In the genomic region with DNA sequence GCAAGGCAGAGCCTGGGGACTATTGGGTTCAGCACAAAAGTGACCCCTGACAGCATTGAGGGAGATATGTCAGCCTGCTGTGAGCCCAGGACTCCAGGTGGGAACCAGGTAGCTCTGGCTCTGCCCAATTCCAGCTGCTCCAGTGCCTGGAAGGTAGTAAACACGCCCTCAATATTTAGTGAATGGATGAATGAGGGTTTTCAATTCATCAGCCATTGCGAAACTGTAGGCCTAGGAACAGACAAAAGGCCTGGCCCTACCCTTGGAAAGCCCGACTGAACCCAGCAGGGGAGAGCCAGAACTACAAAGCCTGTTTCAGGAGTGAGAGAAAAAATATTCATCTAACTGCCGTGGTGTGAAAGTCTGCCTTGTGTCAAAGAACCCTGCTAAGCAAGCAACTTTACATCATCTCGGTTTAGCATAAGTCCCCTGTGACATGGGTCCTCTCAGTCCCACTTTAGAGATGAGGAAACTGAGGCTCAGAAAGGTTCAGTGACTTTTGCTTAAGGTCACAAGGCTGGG, we compare ENCODE assay signal across 12 cellular contexts. TPM values are rescaled to one million over a fixed set of nuclear protein-coding genes. Genes with fewer than 3 reads are reported as not detected.
DNase-seq lines count a peak whose midpoint lies in the region; FAIRE-seq and TF ChIP-seq lines count a peak whose summit lies in the region.
"Had no signal": no experiment of that assay in that cellular context is flagged by ENCODE, and none has a peak within 500 bp of the region (broad histone marks: within the 10 kb centered on the region; RNA-seq: fewer than 3 reads in every experiment).

No MANE protein-coding gene starts in this region.

- H3K4me2 ChIP-seq in H1 (ENCODE audit: insufficient read depth in 1 of 2, low read depth in 2 of 2, low read length in 2 of 2), result no peak overlapping the region; a peak in 1 of 4 replicates

- H3K36me3 ChIP-seq in A673 (ENCODE audit: insufficient read depth, low read length, poor library complexity, severe bottlenecking) (no peaks in the 10 kb centered on the region), NT2/D1 (ENCODE audit: insufficient read depth, insufficient read length, low read length) (no peaks in the 10 kb centered on the region), H1 (ENCODE audit: control insufficient read depth in 2 of 4, insufficient read depth in 4 of 4, low read length in 3 of 4) (no peaks in the 10 kb centered on the region), adrenal gland (replicated peaks in 1 of 2) (no peaks in the 10 kb centered on the region)

- H3K23me2 ChIP-seq in H1 (ENCODE audit: low read depth, low read length), result no peaks in the 10 kb centered on the region

- H3K9ac ChIP-seq in NT2/D1 (ENCODE audit: insufficient read length, low read depth) (peak overlapping the region; percentile 16), H1 (replicated peaks in 1 of 4; ENCODE audit: extremely low read depth in 1 of 4, low read depth in 3 of 4, low read length in 3 of 4) (no peak overlapping the region)

- H3K4me3 ChIP-seq in A673 (ENCODE audit: low read depth, low read length, poor library complexity, severe bottlenecking) (no peak overlapping the region), NT2/D1 (ENCODE audit: insufficient read length, low read depth) (no peak overlapping the region), H1 (ENCODE audit: extremely low read depth in 1 of 4, insufficient read depth in 2 of 4, low read depth in 3 of 4, low read length in 4 of 4) (no peak overlapping the region), adrenal gland (no peak overlapping the region)

- TF ChIP-seq EP300 in H1 (IDR thresholded peaks at IDR 0.05; ENCODE audit: borderline replicate concordance in 1 of 2, low read depth in 2 of 2, low read length in 2 of 2), result no peak

- BruUV-seq in A673 (replicated peaks; lab: Mats Ljungman, UMichigan), result no TSS peak

- DNase-seq in A673 (ENCODE audit: low spot score) (peak; percentile 88), GM18507 (ENCODE audit: extremely low spot score, insufficient read length, low read depth) (no peak), NT2/D1 (ENCODE audit: low read depth, low spot score) (no peak), H1 (ENCODE audit: low read depth in 1 of 2, low spot score in 2 of 2) (no peak), globus pallidus (ENCODE audit: low spot score) (no peak), SHP77 (lab: John Stamatoyannopoulos, UW) (no peak), GDM1 (lab: John Stamatoyannopoulos, UW) (no peak), adrenal gland (no peak)
- DNase-seq: aorta had no signal

- peak; percentile 24 for FAIRE-seq in GM18507 (lab: Jason Lieb, UNC)
- peak; percentile 24 for FAIRE-seq in H1 (lab: Jason Lieb, UNC)

- POLR2A ChIA-PET in A673 (lab: Charles Lee; ENCODE audit: low non-redundant PET), result no interaction called here
- POLR2A ChIA-PET in H1 (lab: Charles Lee; ENCODE audit: partially characterized antibody), result interaction anchor here (1.4 to 6.0 kb wide), 5 partner anchors 9 to 48 kb away, joined by 3 to 82 read pairs (median 9); a partner anchor contains a TSS

- no peak overlapping the region for H3K18ac ChIP-seq in H1 (ENCODE audit: extremely low read depth, low read length)

- H4K91ac ChIP-seq in H1 (replicated peaks; ENCODE audit: insufficient read length, low read length), result no peak overlapping the region

- TF ChIP-seq CTCF in A673 (conservative IDR thresholded peaks at IDR 0.05; ENCODE audit: low read depth, low read length) (no peak), H1 (IDR thresholded peaks at IDR 0.05; ENCODE audit: control extremely low read depth in 1 of 3, insufficient read depth in 1 of 3, low read depth in 1 of 3, low read length in 3 of 3) (no peak), adrenal gland (IDR thresholded peaks at IDR 0.05) (no peak)

- no peaks in the 10 kb centered on the region for H3K27me3 ChIP-seq in A673 (replicated peaks; ENCODE audit: insufficient read depth, low read depth, low read length, poor library complexity)
- H3K27me3 ChIP-seq in NT2/D1 (ENCODE audit: insufficient read depth, insufficient read length), result peaks cover 5% of the 10 kb centered on the region
- H3K27me3 ChIP-seq in H1 (replicated peaks in 1 of 4; ENCODE audit: control insufficient read depth in 3 of 4, extremely low read depth in 1 of 4, insufficient read depth in 3 of 4, low read length in 3 of 4), result no peaks in the 10 kb centered on the region
- H3K27me3 ChIP-seq in adrenal gland, result no peaks in the 10 kb centered on the region

- no peak overlapping the region for H2BK20ac ChIP-seq in H1 (ENCODE audit: low read length)

- no peaks in the 10 kb centered on the region for H3K79me1 ChIP-seq in H1 (ENCODE audit: low read depth, low read length)

- no peak overlapping the region for H2AFZ ChIP-seq in H1 (ENCODE audit: low read length)

- no peaks in the 10 kb centered on the region for H3K79me2 ChIP-seq in H1 (ENCODE audit: control insufficient read depth in 1 of 2, insufficient read depth in 2 of 2, low read length in 2 of 2)

- H3K4ac ChIP-seq in H1 (replicated peaks; ENCODE audit: insufficient read length, low read depth, low read length), result no peak overlapping the region

- intact Hi-C loops in A673 (cut with micrococcal nuclease; ENCODE audit: unreplicated experiment), result loop anchor here (5.0 to 10.0 kb wide), 3 partner anchors 64 to 431 kb away; a partner anchor contains a TSS
- intact Hi-C loops in adrenal gland (cut with DNase I), result loop anchor here (5.0 kb wide), 2 partner anchors 64 to 179 kb away; no protein-coding TSS in a partner anchor

- H3K23ac ChIP-seq in H1 (ENCODE audit: insufficient read length), result no peak overlapping the region

- no peak overlapping the region for H2AK5ac ChIP-seq in H1 (ENCODE audit: low read depth, low read length)

- H2BK5ac ChIP-seq in H1 (ENCODE audit: low read depth, low read length), result no peak overlapping the region

- no peaks in the 10 kb centered on the region for H3K9me3 ChIP-seq in A673 (ENCODE audit: low read depth, low read length, poor library complexity, severe bottlenecking)
- no peaks in the 10 kb centered on the region for H3K9me3 ChIP-seq in NT2/D1 (ENCODE audit: insufficient read depth, low read length)
- no peaks in the 10 kb centered on the region for H3K9me3 ChIP-seq in H1 (ENCODE audit: insufficient read depth in 2 of 2, low read depth in 1 of 2, low read length in 1 of 2)
- H3K9me3 ChIP-seq in adrenal gland (replicated peaks in 1 of 3), result no peaks in the 10 kb centered on the region

- no peak overlapping the region for H2BK15ac ChIP-seq in H1 (ENCODE audit: low read length)

- H4K20me1 ChIP-seq in H1 (replicated peaks in 1 of 2; ENCODE audit: control insufficient read depth in 1 of 2, insufficient read depth in 2 of 2, low read length in 2 of 2), result peaks cover 0 to 2% of the 10 kb centered on the region in 2 experiments

- no peak for TF ChIP-seq RAD21 in H1 (IDR thresholded peaks at IDR 0.05 in 1 of 2, conservative IDR thresholded peaks at IDR 0.05 in 1 of 2; ENCODE audit: low read depth in 2 of 2, low read length in 2 of 2)

- H3K27ac ChIP-seq in A673 (ENCODE audit: low read depth, low read length, poor library complexity, severe bottlenecking) (peak overlapping the region; percentile 55), H1 (ENCODE audit: low read depth, low read length) (no peak overlapping the region), adrenal gland (no peak overlapping the region)

- WGBS in H1 (ENCODE audit: extremely low coverage in 1 of 2, insufficient coverage in 1 of 2, insufficient read length in 1 of 2, insufficient replicate concordance in 2 of 2, low coverage in 1 of 2, low lambda C conversion rate in 2 of 2, missing lambda C conversion rate in 1 of 2), 2 experiments, result 59% methylated on average over 5 of the region's 5 CpGs; no CpG with 5 or more reads in 1 of the 2 experiments
- WGBS in adrenal gland, 4 donors, result 57 to 82% (median 73%) methylated on average over 3 to 5 of the region's 5 CpGs

- no peak overlapping the region; the same call in 1 of the 2 replicates for H4K8ac ChIP-seq in H1 (ENCODE audit: extremely low read depth, insufficient read depth, low read length)

- no peak overlapping the region for H3K56ac ChIP-seq in H1 (replicated peaks; ENCODE audit: insufficient read length, low read depth, low read length)

- H4K5ac ChIP-seq in H1 (ENCODE audit: insufficient read length, low read depth, low read length), result no peak overlapping the region

- CTCF ChIA-PET in A673 (lab: Charles Lee) (no interaction called here), H1 (lab: Charles Lee; ENCODE audit: partially characterized antibody) (interaction anchor here (0.5 to 53.7 kb wide), 14 partner anchors 7 to 198 kb away, joined by 3 to 1439 read pairs (median 9); a partner anchor contains a TSS)

- TF ChIP-seq POLR2A in H1 (IDR thresholded peaks at IDR 0.05; ENCODE audit: control extremely low read depth in 1 of 2, low read depth in 2 of 2, low read length in 2 of 2) (no peak), adrenal gland (IDR thresholded peaks at IDR 0.05) (no peak)

- no peak overlapping the region for H3K14ac ChIP-seq in H1 (ENCODE audit: insufficient read length)

- peaks cover 30% of the 10 kb centered on the region for H3K4me1 ChIP-seq in A673 (ENCODE audit: insufficient read depth, low read length, poor library complexity, severe bottlenecking)
- H3K4me1 ChIP-seq in NT2/D1 (ENCODE audit: insufficient read depth, insufficient read length), result peaks cover 44% of the 10 kb centered on the region
- H3K4me1 ChIP-seq in H1 (replicated peaks in 1 of 4; ENCODE audit: control insufficient read depth in 3 of 4, insufficient read depth in 4 of 4, low read length in 3 of 4), result peaks cover 4 to 15% (median 6%) of the 10 kb centered on the region in 4 experiments; a peak in 6 of 7 replicates
- peaks cover 0 to 8% of the 10 kb centered on the region in 2 donors for H3K4me1 ChIP-seq in adrenal gland (replicated peaks in 1 of 2)

- H2BK12ac ChIP-seq in H1 (ENCODE audit: low read depth, low read length), result no peak overlapping the region

- no peak overlapping the region for H2BK120ac ChIP-seq in H1 (replicated peaks; ENCODE audit: low read depth, low read length)

RNA-seq across cellular contexts. Expression of a gene that starts 8.1 kb away (rescaled TPM):
- total RNA-seq in A673 (2021) (90.8 and 103 TPM in 2 replicates), adrenal gland (10 to 100 TPM; 13.8 to 59.4 (median 30.1) TPM)
- total RNA-seq in H1 (2021; fragmentation: NEBNext Ultra II Directional; extraction: Animal tissue kit (Norgen Biotek cat#: 25700)), result 50.2 and 51.7 TPM in 2 replicates
- polyA plus RNA-seq in H1 (2011; rRNA removed) (13.7 and 23.0 TPM in 2 replicates), adrenal gland (10 to 100 TPM; 20.5 to 46.4 (median 25.8) TPM)
- 16.8 TPM for polyA plus RNA-seq in H1 (2011; cell fraction: cytosol; rRNA removed)
- polyA plus RNA-seq in H1 (2011; cell fraction: nucleus; rRNA removed), result 40.7 TPM
- 31.1 to 46.6 TPM (median 42.9 TPM) in 4 replicates for polyA plus RNA-seq in H1 (2012, experiment 1 of 2)
- 39.8 TPM for polyA plus RNA-seq in H1 (2012, experiment 2 of 2)
- polyA plus RNA-seq in H1 (2013, experiment 1 of 2), result 22.2 TPM
- 21.3 TPM for polyA plus RNA-seq in H1 (2013, experiment 2 of 2)
- polyA minus RNA-seq in H1 (2011; rRNA and poly(A)+ RNA removed), result 12.9 and 26.4 TPM in 2 replicates
- 21.8 TPM for polyA minus RNA-seq in H1 (2011; cell fraction: cytosol; rRNA and poly(A)+ RNA removed)
- 19.3 TPM for polyA minus RNA-seq in H1 (2011; cell fraction: nucleus; rRNA and poly(A)+ RNA removed)

RNA-seq across cellular contexts. Expression of a gene that starts 25.1 kb away (rescaled TPM):
- total RNA-seq in A673 (2021) (not detected in 2 replicates), adrenal gland (not detected)
- total RNA-seq in H1 (2021; fragmentation: NEBNext Ultra II Directional; extraction: Animal tissue kit (Norgen Biotek cat#: 25700)), result not detected in 2 replicates
- polyA plus RNA-seq in H1 (2011; rRNA removed) (not detected in 2 replicates), adrenal gland (not detected)
- polyA plus RNA-seq in H1 (2011; cell fraction: cytosol; rRNA removed), result not detected
- polyA plus RNA-seq in H1 (2011; cell fraction: nucleus; rRNA removed), result not detected
- not detected in 4 replicates for polyA plus RNA-seq in H1 (2012, experiment 1 of 2)
- not detected for polyA plus RNA-seq in H1 (2012, experiment 2 of 2)
- 0.02 TPM for polyA plus RNA-seq in H1 (2013, experiment 1 of 2)
- not detected for polyA plus RNA-seq in H1 (2013, experiment 2 of 2)
- polyA minus RNA-seq in H1 (2011; rRNA and poly(A)+ RNA removed), result not detected in 2 replicates
- not detected for polyA minus RNA-seq in H1 (2011; cell fraction: cytosol; rRNA and poly(A)+ RNA removed)
- not detected for polyA minus RNA-seq in H1 (2011; cell fraction: nucleus; rRNA and poly(A)+ RNA removed)
- total RNA-seq: aorta, HT1080, WTC11 had no signal
- polyA plus RNA-seq: aorta had no signal

RNA-seq across cellular contexts. Expression of a gene that starts 38.8 kb away (rescaled TPM):
- total RNA-seq in A673 (2021), result 0.80 TPM in 1 of 2 replicates, not detected in the other
- total RNA-seq in H1 (2021; fragmentation: NEBNext Ultra II Directional; extraction: Animal tissue kit (Norgen Biotek cat#: 25700)), result not detected in 2 replicates
- not detected in 2 replicates for polyA plus RNA-seq in H1 (2011; rRNA removed)
- polyA plus RNA-seq in H1 (2011; cell fraction: cytosol; rRNA removed), result 0.03 TPM
- polyA plus RNA-seq in H1 (2011; cell fraction: nucleus; rRNA removed), result not detected
- not detected in 4 replicates for polyA plus RNA-seq in H1 (2012, experiment 1 of 2)
- not detected for polyA plus RNA-seq in H1 (2012, experiment 2 of 2)
- not detected for polyA plus RNA-seq in H1 (2013, experiment 1 of 2)
- not detected for polyA plus RNA-seq in H1 (2013, experiment 2 of 2)
- polyA minus RNA-seq in H1 (2011; rRNA and poly(A)+ RNA removed), result not detected in 2 replicates
- polyA minus RNA-seq in H1 (2011; cell fraction: cytosol; rRNA and poly(A)+ RNA removed), result not detected
- not detected for polyA minus RNA-seq in H1 (2011; cell fraction: nucleus; rRNA and poly(A)+ RNA removed)
- total RNA-seq in adrenal gland, result 10 to 100 TPM in 1 of 8 donors, 1 to 10 TPM in 6, not detected in 1; 1.6 to 11.2 (median 5.1) TPM
- polyA plus RNA-seq in adrenal gland, result 10 to 100 TPM in 1 of 3 donors, 1 to 10 TPM in 1, under 1 TPM in 1; 0.88 to 12.5 (median 7.3) TPM
- total RNA-seq: WTC11 had no signal
- polyA plus RNA-seq: liver had no signal

RNA-seq across cellular contexts. Expression of a gene that starts 48.5 kb away (rescaled TPM):
- total RNA-seq in A673 (2021) (0.33 and 0.62 TPM in 2 replicates), adrenal gland (under 1 TPM in 1 of 8 donors, not detected in 7; 0.96 TPM)
- total RNA-seq in H1 (2021; fragmentation: NEBNext Ultra II Directional; extraction: Animal tissue kit (Norgen Biotek cat#: 25700)), result 0.11 and 0.35 TPM in 2 replicates
- polyA plus RNA-seq in H1 (2011; rRNA removed) (0.22 and 0.32 TPM in 2 replicates), adrenal gland (1 to 10 TPM in 1 of 3 donors, not detected in 2; 2.2 TPM)
- polyA plus RNA-seq in H1 (2011; cell fraction: cytosol; rRNA removed), result 0.30 TPM
- polyA plus RNA-seq in H1 (2011; cell fraction: nucleus; rRNA removed), result 0.24 TPM
- polyA plus RNA-seq in H1 (2012, experiment 1 of 2), result 0.12 to 0.23 TPM (median 0.20 TPM) in 3 of 4 replicates, not detected in the other
- 0.10 TPM for polyA plus RNA-seq in H1 (2012, experiment 2 of 2)
- 0.41 TPM for polyA plus RNA-seq in H1 (2013, experiment 1 of 2)
- polyA plus RNA-seq in H1 (2013, experiment 2 of 2), result 0.22 TPM
- 0.13 and 0.17 TPM in 2 replicates for polyA minus RNA-seq in H1 (2011; rRNA and poly(A)+ RNA removed)
- not detected for polyA minus RNA-seq in H1 (2011; cell fraction: cytosol; rRNA and poly(A)+ RNA removed)
- polyA minus RNA-seq in H1 (2011; cell fraction: nucleus; rRNA and poly(A)+ RNA removed), result not detected

RNA-seq across cellular contexts. Expression of a gene that starts 52.6 kb away (rescaled TPM):
- total RNA-seq in A673 (2021) (0.17 and 0.28 TPM in 2 replicates), adrenal gland (1 to 10 TPM in 2 of 8 donors, under 1 TPM in 4, not detected in 2; 0.51 to 3.6 (median 0.75) TPM)
- not detected in 2 replicates for total RNA-seq in H1 (2021; fragmentation: NEBNext Ultra II Directional; extraction: Animal tissue kit (Norgen Biotek cat#: 25700))
- polyA plus RNA-seq in H1 (2011; rRNA removed) (0.17 and 0.27 TPM in 2 replicates), adrenal gland (10 to 100 TPM in 2 of 3 donors, 1 to 10 TPM in 1; 1.1 to 24.1 (median 24.0) TPM)
- polyA plus RNA-seq in H1 (2011; cell fraction: cytosol; rRNA removed), result 0.23 TPM
- polyA plus RNA-seq in H1 (2011; cell fraction: nucleus; rRNA removed), result 0.16 TPM
- 0.08 to 0.19 TPM (median 0.08 TPM) in 3 of 4 replicates, not detected in the other for polyA plus RNA-seq in H1 (2012, experiment 1 of 2)
- polyA plus RNA-seq in H1 (2012, experiment 2 of 2), result 0.09 TPM
- 0.10 TPM for polyA plus RNA-seq in H1 (2013, experiment 1 of 2)
- 0.11 TPM for polyA plus RNA-seq in H1 (2013, experiment 2 of 2)
- 0.28 TPM in 1 of 2 replicates, not detected in the other for polyA minus RNA-seq in H1 (2011; rRNA and poly(A)+ RNA removed)
- polyA minus RNA-seq in H1 (2011; cell fraction: cytosol; rRNA and poly(A)+ RNA removed), result not detected
- polyA minus RNA-seq in H1 (2011; cell fraction: nucleus; rRNA and poly(A)+ RNA removed), result not detected
- total RNA-seq: aorta, liver had no signal
- polyA plus RNA-seq: liver had no signal
